Comparison of ENCODE assay signal across 15 cellular contexts in the genomic region with DNA sequence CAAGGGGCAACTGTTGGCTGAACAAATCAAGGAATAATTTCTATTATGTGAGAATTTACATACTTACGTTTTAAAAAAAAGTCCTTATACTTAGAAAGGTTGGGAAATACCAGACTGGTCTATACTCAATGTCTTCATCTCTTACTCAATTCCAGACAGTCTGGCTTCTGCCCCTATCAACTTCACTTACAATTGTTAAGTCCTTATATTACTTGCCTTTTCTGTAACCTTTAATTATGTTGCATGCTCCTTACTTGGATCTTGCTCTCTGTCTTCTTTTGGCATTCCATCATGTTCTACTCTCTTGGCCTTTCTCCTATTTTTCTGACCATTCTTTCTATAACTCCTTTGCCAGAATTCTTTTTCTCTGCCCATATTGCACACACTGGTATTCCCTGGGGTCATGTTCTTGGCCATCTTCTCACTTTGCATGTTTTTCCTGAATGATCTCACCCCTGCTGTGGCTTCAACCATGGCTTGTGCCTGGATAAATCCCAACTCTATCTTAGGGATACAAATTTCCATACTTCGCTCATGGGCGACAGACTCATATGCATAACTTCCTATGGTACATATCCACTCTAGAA.
"Had no signal": no experiment of that assay in that cellular context is flagged by ENCODE, and none has a peak within 500 bp of the region (broad histone marks: within the 10 kb centered on the region; RNA-seq: fewer than 3 reads in every experiment).

No MANE protein-coding gene starts in this region.

- H3K4me1 Mint-ChIP-seq: activated B cell treated with CpG ODN at 0.5 μM for 24 hours; activated naive CD4-positive, alpha-beta T cell treated with anti-CD3 and anti-CD28 coated beads, Interleukin-2, amount 50 U/mL, for 24 hours; central memory CD8-positive, alpha-beta T cell; naive thymus-derived CD4-positive, alpha-beta T cell had no signal

- DNase-seq: activated B cell treated with CpG ODN at 0.5 μM for 24 hours; activated CD4-positive, alpha-beta T cell treated with anti-CD3 and anti-CD28 coated beads for 48 hours; activated CD8-positive, alpha-beta T cell treated with anti-CD3 and anti-CD28 coated beads for 36 hours; activated effector memory CD4-positive, alpha-beta T cell treated with anti-CD3 and anti-CD28 coated beads, Interleukin-2, amount 50 U/mL, for 16 hours; activated T-cell treated with anti-CD3 and anti-CD28 coated beads, Interleukin-2, amount 50 U/mL, for 48 hours; amniotic stem cell; heart right ventricle; mammary epithelial cell; naive thymus-derived CD4-positive, alpha-beta T cell; upper lobe of left lung had no signal

- H3K27ac Mint-ChIP-seq: activated B cell treated with CpG ODN at 0.5 μM for 24 hours; activated CD8-positive, alpha-beta T cell treated with anti-CD3 and anti-CD28 coated beads for 36 hours; activated naive CD4-positive, alpha-beta T cell treated with anti-CD3 and anti-CD28 coated beads, Interleukin-2, amount 50 U/mL, for 24 hours; naive thymus-derived CD4-positive, alpha-beta T cell; stimulated activated naive CD8-positive, alpha-beta T cell treated with anti-CD3 and anti-CD28 coated beads, Interleukin-15, Interleukin-2, amounts not matched to agents 100 ng/mL and 50 ng/mL, for 24 hours had no signal

- H3K4me3 Mint-ChIP-seq: activated B cell treated with CpG ODN at 0.5 μM for 24 hours; activated CD8-positive, alpha-beta T cell treated with anti-CD3 and anti-CD28 coated beads for 36 hours; activated naive CD4-positive, alpha-beta T cell treated with anti-CD3 and anti-CD28 coated beads, Interleukin-2, amount 50 U/mL, for 24 hours; central memory CD8-positive, alpha-beta T cell; naive thymus-derived CD4-positive, alpha-beta T cell; stimulated activated naive CD8-positive, alpha-beta T cell treated with anti-CD3 and anti-CD28 coated beads, Interleukin-15, Interleukin-2, amounts not matched to agents 100 ng/mL and 50 ng/mL, for 24 hours had no signal

- H3K27me3 Mint-ChIP-seq: activated B cell treated with CpG ODN at 0.5 μM for 24 hours; activated CD8-positive, alpha-beta T cell treated with anti-CD3 and anti-CD28 coated beads for 36 hours; activated naive CD4-positive, alpha-beta T cell treated with anti-CD3 and anti-CD28 coated beads, Interleukin-2, amount 50 U/mL, for 24 hours; central memory CD8-positive, alpha-beta T cell had no signal

- ATAC-seq: activated CD8-positive, alpha-beta T cell treated with anti-CD3 and anti-CD28 coated beads for 36 hours; body of pancreas; esophagus mucosa; naive thymus-derived CD4-positive, alpha-beta T cell had no signal

- H3K36me3 Mint-ChIP-seq: activated naive CD4-positive, alpha-beta T cell treated with anti-CD3 and anti-CD28 coated beads, Interleukin-2, amount 50 U/mL, for 24 hours; naive thymus-derived CD4-positive, alpha-beta T cell had no signal

- H3K9me3 Mint-ChIP-seq: activated B cell treated with CpG ODN at 0.5 μM for 24 hours had no signal
